In the genomic region with DNA sequence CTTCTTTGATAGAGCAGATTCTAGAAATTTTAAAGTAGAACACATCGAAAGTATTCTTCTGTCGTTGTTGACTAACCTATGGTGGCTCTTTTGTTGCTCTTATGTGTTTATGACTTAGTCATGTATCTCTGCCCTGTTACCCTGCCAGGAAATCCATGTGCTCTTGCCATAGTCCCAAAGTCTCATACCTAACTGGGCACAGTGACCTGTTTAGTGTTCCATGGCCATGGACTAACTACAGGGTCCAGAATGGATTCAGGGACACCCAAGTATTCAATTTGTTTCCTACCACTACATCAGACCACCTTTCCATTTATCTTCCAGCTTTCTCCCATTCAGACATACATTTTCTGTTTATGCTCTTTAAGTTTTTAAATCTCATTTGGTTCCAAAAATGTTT, we compare ENCODE assay signal across 19 cellular contexts.
"Had no signal": no experiment of that assay in that cellular context is flagged by ENCODE, and none has a peak within 500 bp of the region (broad histone marks: within the 10 kb centered on the region; RNA-seq: fewer than 3 reads in every experiment).

No MANE protein-coding gene starts in this region.

- H3K9me3 ChIP-seq: ascending aorta, breast epithelium, lower lobe of right lung, transverse colon, uterus had no signal

- H3K27me3 Mint-ChIP-seq: activated CD4-positive, alpha-beta T cell treated with anti-CD3 and anti-CD28 coated beads, Interleukin-2, amount 10 ng/mL, durations not matched to agents 24 days and 14 days; dendritic cell treated with granulocyte-macrophage colony-stimulating factor and Interleukin-4, amounts not matched to agents 40 ng/mL and 50 ng/mL, for 4 days; stimulated activated naive CD8-positive, alpha-beta T cell treated with anti-CD3 and anti-CD28 coated beads, Interleukin-15, Interleukin-2, amounts not matched to agents 100 ng/mL and 50 ng/mL, for 24 hours; T-cell had no signal

- H3K36me3 ChIP-seq: ascending aorta, breast epithelium, lower lobe of right lung, transverse colon, uterus had no signal

- H3K27me3 ChIP-seq: ascending aorta, breast epithelium, transverse colon, uterus had no signal

- H3K9me3 Mint-ChIP-seq: activated T-cell treated with anti-CD3 and anti-CD28 coated beads, Interleukin-2, amount 50 U/mL, for 72 hours; dendritic cell treated with granulocyte-macrophage colony-stimulating factor and Interleukin-4, amounts not matched to agents 40 ng/mL and 50 ng/mL, for 4 days; nephron had no signal

- H3K27ac ChIP-seq: ascending aorta, breast epithelium, lower lobe of right lung, transverse colon, uterus had no signal

- ATAC-seq: activated T-cell treated with anti-CD3 and anti-CD28 coated beads, Interleukin-2, amount 50 U/mL, for 72 hours; lower lobe of right lung; T-cell had no signal

- H3K27ac Mint-ChIP-seq: activated CD4-positive, alpha-beta T cell treated with anti-CD3 and anti-CD28 coated beads, Interleukin-2, amount 10 ng/mL, durations not matched to agents 24 days and 14 days; activated T-cell treated with anti-CD3 and anti-CD28 coated beads, Interleukin-2, amount 50 U/mL, for 72 hours; dendritic cell treated with granulocyte-macrophage colony-stimulating factor and Interleukin-4, amounts not matched to agents 40 ng/mL and 50 ng/mL, for 4 days; stimulated activated naive CD8-positive, alpha-beta T cell treated with anti-CD3 and anti-CD28 coated beads, Interleukin-15, Interleukin-2, amounts not matched to agents 100 ng/mL and 50 ng/mL, for 24 hours; T-cell had no signal

- DNase-seq: activated CD4-positive, alpha-beta T cell treated with anti-CD3 and anti-CD28 coated beads, Interleukin-2, amount 10 ng/mL, durations not matched to agents 24 days and 14 days; activated CD4-positive, CD25-positive, alpha-beta regulatory T cell; activated CD8-positive, alpha-beta memory T cell treated with anti-CD3 and anti-CD28 coated beads, Interleukin-2, amount 50 U/mL, for 4 hours; activated effector memory CD4-positive, alpha-beta T cell treated with anti-CD3 and anti-CD28 coated beads, Interleukin-2, amount 50 U/mL, for 16 hours; activated naive CD4-positive, alpha-beta T cell treated with anti-CD3 and anti-CD28 coated beads, Interleukin-2, amount 50 U/mL, for 16 hours; activated T-cell treated with anti-CD3 and anti-CD28 coated beads, Interleukin-2, amount 50 U/mL, for 72 hours; effector memory CD4-positive, alpha-beta T cell; foreskin fibroblast; lower lobe of right lung; occipital lobe; posterior cingulate gyrus; T-cell; transverse colon; uterus had no signal

- H3K4me3 ChIP-seq: ascending aorta, breast epithelium, lower lobe of right lung, transverse colon, uterus had no signal

- H3K4me3 Mint-ChIP-seq: activated CD4-positive, alpha-beta T cell treated with anti-CD3 and anti-CD28 coated beads, Interleukin-2, amount 10 ng/mL, durations not matched to agents 24 days and 14 days; activated T-cell treated with anti-CD3 and anti-CD28 coated beads, Interleukin-2, amount 50 U/mL, for 72 hours; dendritic cell treated with granulocyte-macrophage colony-stimulating factor and Interleukin-4, amounts not matched to agents 40 ng/mL and 50 ng/mL, for 4 days; nephron; stimulated activated naive CD8-positive, alpha-beta T cell treated with anti-CD3 and anti-CD28 coated beads, Interleukin-15, Interleukin-2, amounts not matched to agents 100 ng/mL and 50 ng/mL, for 24 hours; T-cell had no signal

- H3K4me1 ChIP-seq: uterus had no signal
